15 cellular contexts compared by ENCODE assay signal in genomic region chrX:154365052-154365600, GRCh38. TPM values are rescaled to one million over a fixed set of nuclear protein-coding genes. Genes with fewer than 3 reads are reported as not detected.
DNase-seq lines count a peak whose midpoint lies in the region; ATAC-seq, FAIRE-seq and TF ChIP-seq lines count a peak whose summit lies in the region.
"Had no signal": no experiment of that assay in that cellular context is flagged by ENCODE, and none has a peak within 500 bp of the region (broad histone marks: within the 10 kb centered on the region; RNA-seq: fewer than 3 reads in every experiment).

No MANE protein-coding gene starts in this region.

- peak in 1 of 2 experiments; percentile 35 for DNase-seq in HL-60 (ENCODE audit: low read depth in 1 of 2, low spot score in 1 of 2)
- DNase-seq in astrocyte (ENCODE audit: low read depth), result no peak
- DNase-seq in osteocyte (ENCODE audit: extremely low spot score, unreplicated experiment), result no peak
- DNase-seq: GM23248; head of caudate nucleus; kidney glomerular epithelial cell; NCI-H1105; NCI-H446; stimulated activated naive CD8-positive, alpha-beta T cell treated with anti-CD3 and anti-CD28 coated beads, Interleukin-15, Interleukin-2, amounts not matched to agents 100 U/mL and 50 U/mL, for 24 hours had no signal

- H3K9me3 Mint-ChIP-seq in astrocyte (ENCODE audit: unreplicated experiment) (no peaks in the 10 kb centered on the region), osteocyte (ENCODE audit: unreplicated experiment) (no peaks in the 10 kb centered on the region)
- H3K9me3 Mint-ChIP-seq: activated naive CD4-positive, alpha-beta T cell treated with anti-CD3 and anti-CD28 coated beads, Interleukin-2, amount 50 U/mL, for 72 hours had no signal

- no peak overlapping the region for H3K9ac ChIP-seq in astrocyte (ENCODE audit: low read length)
- H3K9ac ChIP-seq: GM23248 had no signal

- H4K20me1 ChIP-seq in astrocyte (ENCODE audit: insufficient read depth, low read length), result peaks cover 92% of the 10 kb centered on the region

- peaks cover 22% of the 10 kb centered on the region for H3K4me1 ChIP-seq in astrocyte (ENCODE audit: insufficient read depth, low read length)

- TF ChIP-seq CTCF in HL-60 (IDR thresholded peaks at IDR 0.05; ENCODE audit: insufficient read depth, low read length) (no peak), astrocyte (IDR thresholded peaks at IDR 0.05; ENCODE audit: insufficient read depth, low read depth, low read length) (no peak), osteocyte (IDR thresholded peaks at IDR 0.05) (no peak)

- FAIRE-seq in astrocyte (lab: Jason Lieb, UNC), result no peak
- FAIRE-seq: G401.6, GM18507 had no signal

- H3K27me3 Mint-ChIP-seq in astrocyte (ENCODE audit: low read depth, unreplicated experiment), result no peaks in the 10 kb centered on the region
- H3K27me3 Mint-ChIP-seq in osteocyte (ENCODE audit: unreplicated experiment), result no peaks in the 10 kb centered on the region

- H3K4me3 Mint-ChIP-seq in astrocyte (ENCODE audit: unreplicated experiment), result peak overlapping the region; percentile 73
- H3K4me3 Mint-ChIP-seq in osteocyte (ENCODE audit: unreplicated experiment), result no peak overlapping the region

- no peak overlapping the region for H3K27ac Mint-ChIP-seq in astrocyte (ENCODE audit: unreplicated experiment)
- H3K27ac Mint-ChIP-seq in osteocyte (ENCODE audit: unreplicated experiment), result peak overlapping the region; percentile 50

- peaks cover 6% of the 10 kb centered on the region for H3K4me1 Mint-ChIP-seq in astrocyte (ENCODE audit: low read depth, unreplicated experiment)
- peaks cover 13% of the 10 kb centered on the region for H3K4me1 Mint-ChIP-seq in osteocyte (ENCODE audit: unreplicated experiment)

- H3K4me2 ChIP-seq in astrocyte (ENCODE audit: low read length), result peak overlapping the region; percentile 90

- ATAC-seq in GM19452 (IDR thresholded peaks at IDR 0.05; ENCODE audit: unreplicated experiment), result no peak
- no peak for ATAC-seq in GM19463 (IDR thresholded peaks at IDR 0.05; ENCODE audit: unreplicated experiment)
- ATAC-seq: activated naive CD4-positive, alpha-beta T cell treated with anti-CD3 and anti-CD28 coated beads, Interleukin-2, amount 50 U/mL, for 72 hours; SK-N-SH treated with all-trans-retinoic acid at 6 μM for 48 hours; stimulated activated naive CD8-positive, alpha-beta T cell treated with anti-CD3 and anti-CD28 coated beads, Interleukin-15, Interleukin-2, amounts not matched to agents 100 U/mL and 50 U/mL, for 24 hours had no signal

- no peaks in the 10 kb centered on the region for H3K9me3 ChIP-seq in astrocyte (ENCODE audit: insufficient read depth, low read depth, low read length)

- no peak overlapping the region for H2AFZ ChIP-seq in astrocyte (ENCODE audit: low read depth, low read length)
- H2AFZ ChIP-seq: GM23248 had no signal

- H3K79me2 ChIP-seq in astrocyte (ENCODE audit: insufficient read depth, low read length), result peaks cover 92% of the 10 kb centered on the region

- H3K27ac ChIP-seq in HL-60 (replicated peaks), result peak overlapping the region; percentile 17
- no peak overlapping the region for H3K27ac ChIP-seq in astrocyte (ENCODE audit: low read depth, low read length)
- H3K27ac ChIP-seq: GM23248 had no signal

- H3K27me3 ChIP-seq in HL-60 (ENCODE audit: insufficient read depth, poor library complexity, severe bottlenecking) (no peaks in the 10 kb centered on the region), astrocyte (ENCODE audit: insufficient read depth, low read length) (no peaks in the 10 kb centered on the region)

- H3K4me3 ChIP-seq in HL-60 (replicated peaks; ENCODE audit: insufficient read depth, low read length), result no peak overlapping the region
- no peak overlapping the region for H3K4me3 ChIP-seq in astrocyte (ENCODE audit: insufficient read depth, low read depth, low read length)
- H3K4me3 ChIP-seq: GM23248 had no signal

- H3K36me3 Mint-ChIP-seq in astrocyte (ENCODE audit: low read depth, unreplicated experiment) (peaks cover 7% of the 10 kb centered on the region), osteocyte (ENCODE audit: unreplicated experiment) (peaks cover 15% of the 10 kb centered on the region)

- H3K36me3 ChIP-seq in astrocyte (ENCODE audit: insufficient read depth, low read length), result peaks cover 27% of the 10 kb centered on the region

RNA-seq across cellular contexts. Expression of gene FLNA, which starts 9.3 kb away (rescaled TPM):
- 2,809 and 2,978 TPM in 2 replicates for total RNA-seq in astrocyte
- 2,024 and 2,203 TPM in 2 replicates for total RNA-seq in osteocyte

RNA-seq across cellular contexts. Expression of gene EMD, which starts 14.0 kb away (rescaled TPM):
- total RNA-seq in astrocyte (75.6 and 75.7 TPM in 2 replicates), osteocyte (68.9 and 73.1 TPM in 2 replicates)

RNA-seq across cellular contexts. Expression of gene RPL10, which starts 33.1 kb away (rescaled TPM):
- 1,848 and 1,967 TPM in 2 replicates for total RNA-seq in astrocyte
- total RNA-seq in osteocyte, result 2,857 and 2,892 TPM in 2 replicates

RNA-seq across cellular contexts. Expression of gene DNASE1L1, which starts 43.9 kb away (rescaled TPM):
- total RNA-seq in astrocyte, result 35.1 and 39.1 TPM in 2 replicates
- total RNA-seq in osteocyte, result 27.9 and 28.1 TPM in 2 replicates

RNA-seq across cellular contexts. Expression of gene TAFAZZIN, which starts 46.2 kb away (rescaled TPM):
- total RNA-seq in astrocyte, result 16.6 and 20.7 TPM in 2 replicates
- total RNA-seq in osteocyte, result 46.2 and 47.3 TPM in 2 replicates
